8 cellular contexts compared by ENCODE assay signal in genomic region chr2:56183643-56184499, GRCh38. TPM values are rescaled to one million over a fixed set of nuclear protein-coding genes. Genes with fewer than 3 reads are reported as not detected.
DNase-seq lines count a peak whose midpoint lies in the region; ATAC-seq and TF ChIP-seq lines count a peak whose summit lies in the region.

Gene CCDC85A, plus strand, starts transcription at chr2:56183990. Its CDS starts 635 bp downstream, at chr2:56184625.

- H3K4me3 ChIP-seq in AG04450 (ENCODE audit: low read depth, low read length) = peak within 1 kb of the TSS; percentile 58

- ATAC-seq in GM18858 (IDR thresholded peaks at IDR 0.05; ENCODE audit: unreplicated experiment) (peak; percentile 92), HG03064 (IDR thresholded peaks at IDR 0.05; ENCODE audit: low read depth, unreplicated experiment) (peak; percentile 88)

- POLR2A ChIA-PET in AG04450 (lab: Yijun Ruan, JAX) = interaction anchor here (1.0 kb wide), 1 partner anchor 1518 kb away, joined by 3 read pairs; no protein-coding TSS in a partner anchor

- H3K27ac ChIP-seq in AG04450 (ENCODE audit: low read depth, low read length) = no peak within 1 kb of the TSS
- H3K27ac ChIP-seq in VCaP = peak within 1 kb of the TSS; percentile 15; the same call in 1 of the 2 replicates

- peak; percentile 78 for TF ChIP-seq CTCF in AG04450 (IDR thresholded peaks at IDR 0.05; ENCODE audit: low read depth, low read length)
- TF ChIP-seq CTCF in VCaP (conservative IDR thresholded peaks at IDR 0.05) = peak; percentile 97

- H3K9me3 ChIP-seq in AG04450 (ENCODE audit: control insufficient read depth, insufficient read depth, low read length) = no peaks in the 10 kb centered on the region

- DNase-seq in AG04450 (ENCODE audit: low read depth, low spot score) = peak; percentile 7
- peak; percentile 40 for DNase-seq in NCI-H2081 treated with DMSO at 0.1 percent for 48 hours (lab: John Stamatoyannopoulos, UW)
- DNase-seq in central memory CD4-positive, alpha-beta T cell = peak; percentile 4
- peak; percentile 93 for DNase-seq in islet precursor cell
- DNase-seq in smooth muscle cell of the brain vasculature (ENCODE audit: low read depth, low spot score) = peak; percentile 23

- peaks cover 28% of the 10 kb centered on the region for H3K27me3 ChIP-seq in AG04450 (ENCODE audit: control insufficient read depth, insufficient read depth, low read length)

- CTCF ChIA-PET in AG04450 (lab: Charles Lee) = interaction anchor here (0.6 to 2.2 kb wide), 42 partner anchors 8 to 1518 kb away, joined by 3 to 20 read pairs (median 4); no protein-coding TSS in a partner anchor

RNA-seq across cellular contexts. Expression of gene CCDC85A, which starts in this region (rescaled TPM):
- polyA plus RNA-seq in AG04450 (2011; rRNA removed) = not detected in 2 replicates
- polyA minus RNA-seq in AG04450 (2011; rRNA and poly(A)+ RNA removed) = not detected in 2 replicates

Comparison
In these comparisons a context has a peak if more than half of its experiments do, and no peak if none do; other contexts are left out.
1. Peak in DNase-seq and H3K4me3 ChIP-seq in AG04450; RNA of the gene not detected or under 1 TPM.
2. DNase-seq: peak in every context shown above with its lines; median percentile 93 in islet precursor cell; 40 in NCI-H2081 treated with DMSO at 0.1 percent for 48 hours; 23 in smooth muscle cell of the brain vasculature; 7 in AG04450; 4 in central memory CD4-positive, alpha-beta T cell.